13 cellular contexts compared by ENCODE assay signal in the genomic region with DNA sequence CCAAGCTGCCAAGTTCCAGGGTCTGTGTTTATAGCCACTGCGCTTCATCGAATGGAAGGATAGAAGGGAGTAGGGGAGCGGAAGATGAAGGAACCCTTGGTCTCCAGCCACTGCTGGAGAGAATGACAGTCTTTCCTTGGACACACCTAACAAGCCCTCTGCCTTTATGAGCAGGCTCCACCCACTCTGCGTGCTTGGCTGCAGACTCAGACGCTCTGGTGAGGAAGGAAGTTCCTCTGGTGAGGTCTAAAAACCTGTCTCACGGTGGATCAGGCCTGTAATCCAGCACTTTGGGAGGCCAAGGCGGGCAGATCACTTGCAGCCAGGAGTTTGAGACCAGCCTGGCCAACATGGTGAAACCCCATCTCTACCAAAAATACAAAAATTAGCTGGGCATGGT. TPM values are rescaled to one million over a fixed set of nuclear protein-coding genes. Genes with fewer than 3 reads are reported as not detected.
A peak's percentile ranks its signal among the peaks of the same experiment; 100 is the strongest.
DNase-seq lines count a peak whose midpoint lies in the region; ATAC-seq and TF ChIP-seq lines count a peak whose summit lies in the region.
"Had no signal": no experiment of that assay in that cellular context is flagged by ENCODE, and none has a peak within 500 bp of the region (broad histone marks: within the 10 kb centered on the region; RNA-seq: fewer than 3 reads in every experiment).

No MANE protein-coding gene starts in this region.

- peaks cover 31 to 44% of the 10 kb centered on the region in 2 donors for H3K27me3 Mint-ChIP-seq in effector memory CD8-positive, alpha-beta T cell

- no peaks in the 10 kb centered on the region for H4K20me1 ChIP-seq in HCT116 (ENCODE audit: insufficient read depth)

- no peaks in the 10 kb centered on the region for H3K9me3 Mint-ChIP-seq in effector memory CD8-positive, alpha-beta T cell

- peak; percentile 82 for ATAC-seq in HCT116
- no peak for ATAC-seq in effector memory CD8-positive, alpha-beta T cell (replicated peaks)
- ATAC-seq: left ventricle myocardium superior had no signal

- H2AFZ ChIP-seq in HCT116 (ENCODE audit: low read depth, low read length, poor library complexity, severe bottlenecking): no peak overlapping the region

- RAD21 ChIA-PET in HCT116 (lab: Charles Lee; ENCODE audit: low non-redundant PET in 1 of 2, low total read pairs in 2 of 2, uncharacterized antibody in 2 of 2, unreplicated experiment in 2 of 2): no interaction called here

- WGBS in spleen, 5 donors: 48 to 57% (median 55%) methylated on average over 7 of the region's 7 CpGs

- DNase-seq in HCT116 (ENCODE audit: low read depth, low spot score) (no peak), Peyer's patch (peak in 2 of 3 donors; percentile 63 to 76), fibroblast of the aortic adventitia (ENCODE audit: low read depth) (peak; percentile 19), spleen (peak; percentile 24), C1 segment of cervical spinal cord (lab: John Stamatoyannopoulos, UW) (no peak), T-helper 2 cell (no peak)
- DNase-seq in effector memory CD8-positive, alpha-beta T cell: no peak
- DNase-seq: left ventricle myocardium superior, NCI-H146, NCI-H748 treated with DMSO at 0.1 percent for 48 hours, substantia nigra had no signal

- intact Hi-C loops in HCT116 (cut with micrococcal nuclease): no loop called here
- intact Hi-C loops in spleen (cut with DNase I; ENCODE audit: low total_unique reads): no loop called here

- peaks cover 0 to 21% of the 10 kb centered on the region in 2 experiments; a peak in 2 of 4 replicates for H3K4me1 ChIP-seq in HCT116 (ENCODE audit: control insufficient read depth in 1 of 2, insufficient read depth in 2 of 2, low read length in 2 of 2)
- peaks cover 0 to 7% (median 0%) of the 10 kb centered on the region in 4 donors for H3K4me1 ChIP-seq in Peyer's patch
- H3K4me1 ChIP-seq in spleen: no peaks in the 10 kb centered on the region

- CTCF ChIA-PET in HCT116 (lab: Charles Lee): no interaction called here

- no peak overlapping the region for H3K4me3 ChIP-seq in HCT116 (replicated peaks in 1 of 2; ENCODE audit: low read depth in 1 of 2, low read length in 2 of 2)
- H3K4me3 ChIP-seq in Peyer's patch: no peak overlapping the region
- no peak overlapping the region for H3K4me3 ChIP-seq in fibroblast of the aortic adventitia (ENCODE audit: low read depth, low read length)
- H3K4me3 ChIP-seq in spleen: no peak overlapping the region
- H3K4me3 ChIP-seq: SJCRH30 had no signal

- no TSS peak for BruUV-seq in HCT116 (replicated peaks; lab: Mats Ljungman, UMichigan)

- H3K9me3 ChIP-seq in HCT116 (ENCODE audit: control insufficient read depth in 1 of 2, insufficient read depth in 1 of 2, low read depth in 1 of 2, low read length in 2 of 2) (no peaks in the 10 kb centered on the region), Peyer's patch (no peaks in the 10 kb centered on the region), spleen (peaks cover 0 to 2% (median under 1%) of the 10 kb centered on the region in 8 donors)
- H3K9me3 ChIP-seq: SJCRH30 had no signal

- H3K27me3 ChIP-seq in HCT116 (ENCODE audit: insufficient read depth, low read length) (no peaks in the 10 kb centered on the region), Peyer's patch (no peaks in the 10 kb centered on the region), spleen (replicated peaks in 1 of 7) (peaks cover 0 to 22% (median 0%) of the 10 kb centered on the region in 7 donors)
- H3K27me3 ChIP-seq: SJCRH30 had no signal

- H3K4me1 Mint-ChIP-seq in effector memory CD8-positive, alpha-beta T cell (ENCODE audit: low read depth in 2 of 2): no peaks in the 10 kb centered on the region

- TF ChIP-seq POLR2A in HCT116 (IDR thresholded peaks at IDR 0.05; ENCODE audit: borderline replicate concordance, extremely low read depth, insufficient read depth, insufficient read length): no peak
- no peak for TF ChIP-seq POLR2A in Peyer's patch (IDR thresholded peaks at IDR 0.05)
- no peak for TF ChIP-seq POLR2A in spleen (IDR thresholded peaks at IDR 0.05)

- H3K9ac ChIP-seq in HCT116 (ENCODE audit: low read length): no peak overlapping the region

- no peaks in the 10 kb centered on the region for H3K79me2 ChIP-seq in HCT116 (ENCODE audit: insufficient read depth, low read length)

- H3K9me2 ChIP-seq in HCT116 (ENCODE audit: insufficient read depth): no peaks in the 10 kb centered on the region

- H3K4me3 Mint-ChIP-seq in effector memory CD8-positive, alpha-beta T cell: no peak overlapping the region

- no peak for TF ChIP-seq CTCF in HCT116 (IDR thresholded peaks at IDR 0.05 in 2 of 3, conservative IDR thresholded peaks at IDR 0.05 in 1 of 3; ENCODE audit: borderline replicate concordance in 1 of 3, insufficient read depth in 1 of 3, low read depth in 2 of 3, low read length in 2 of 3)
- TF ChIP-seq CTCF in Peyer's patch (IDR thresholded peaks at IDR 0.05): no peak
- TF ChIP-seq CTCF in fibroblast of the aortic adventitia (IDR thresholded peaks at IDR 0.05; ENCODE audit: insufficient read depth, low read length): no peak
- no peak for TF ChIP-seq CTCF in spleen (IDR thresholded peaks at IDR 0.05 in 8 of 11, conservative IDR thresholded peaks at IDR 0.05 in 3 of 11)

- peak overlapping the region; percentile 49 for H3K4me2 ChIP-seq in HCT116 (ENCODE audit: low read length)

- no peaks in the 10 kb centered on the region for H3K36me3 Mint-ChIP-seq in effector memory CD8-positive, alpha-beta T cell (ENCODE audit: insufficient read depth)

- H3K27ac ChIP-seq in HCT116 (ENCODE audit: low read depth, low read length) (no peak overlapping the region), Peyer's patch (no peak overlapping the region), spleen (no peak overlapping the region)
- H3K27ac ChIP-seq: SJCRH30 had no signal

- POLR2A ChIA-PET in HCT116 (lab: Charles Lee): no interaction called here

- H3K27ac Mint-ChIP-seq in effector memory CD8-positive, alpha-beta T cell: no peak overlapping the region

- H3K36me3 ChIP-seq in HCT116 (ENCODE audit: control insufficient read depth in 1 of 2, insufficient read depth in 2 of 2, low read length in 2 of 2) (no peaks in the 10 kb centered on the region), Peyer's patch (no peaks in the 10 kb centered on the region), spleen (no peaks in the 10 kb centered on the region)
- H3K36me3 ChIP-seq: SJCRH30 had no signal

- no peak for TF ChIP-seq RAD21 in HCT116 (IDR thresholded peaks at IDR 0.05; ENCODE audit: low read depth)

TF ChIP-seq in HCT116, 20 proteins besides CTCF, POLR2A, EP300 and RAD21:
- TF ChIP-seq EGR1 (IDR thresholded peaks at IDR 0.05; ENCODE audit: low read depth): no peak
- TF ChIP-seq ELF1 (IDR thresholded peaks at IDR 0.05; ENCODE audit: borderline replicate concordance, low read depth): no peak
- TF ChIP-seq POLR2AphosphoS5 (IDR thresholded peaks at IDR 0.05; ENCODE audit: low read depth, low read length): peak; percentile 43
- TF ChIP-seq SRF (IDR thresholded peaks at IDR 0.05; ENCODE audit: low read depth): no peak
- TF ChIP-seq ZNF274 (IDR thresholded peaks at IDR 0.05; ENCODE audit: low read depth, low read length): no peak
- TF ChIP-seq TCF7L2 (IDR thresholded peaks at IDR 0.05; ENCODE audit: borderline replicate concordance, extremely low read depth, insufficient read depth, insufficient read length): no peak

RNA-seq across cellular contexts. Expression of a gene that starts 55.4 kb away (rescaled TPM):
- total RNA-seq in HCT116 (2021; ENCODE audit: unreplicated experiment): 0.12 TPM
- 0.05 and 0.18 TPM in 2 replicates for polyA plus RNA-seq in HCT116 (2012)
- total RNA-seq in Peyer's patch: not detected
- 0.18 and 0.25 TPM in 2 replicates for total RNA-seq in fibroblast of the aortic adventitia (ENCODE audit: low replicate concordance)
- 1 to 10 TPM in 1 of 7 donors, under 1 TPM in 5, not detected in 1; 0.30 to 1.1 (median 0.69) TPM for total RNA-seq in spleen
- polyA plus RNA-seq in spleen: under 1 TPM; 0.04 to 0.08 (median 0.06) TPM
- total RNA-seq: glomerular endothelial cell, left ventricle myocardium superior had no signal

Comparison
In these comparisons a context has a peak if more than half of its experiments do, and no peak if none do; other contexts are left out.
1. DNase-seq: peak in Peyer's patch (2 of 3), fibroblast of the aortic adventitia (single experiment) and spleen (single experiment); none in HCT116 (single experiment), effector memory CD8-positive, alpha-beta T cell (0 of 3), C1 segment of cervical spinal cord (0 of 14) and T-helper 2 cell (0 of 5).